ENCODE assay signal across 2 cellular contexts in the genomic region with DNA sequence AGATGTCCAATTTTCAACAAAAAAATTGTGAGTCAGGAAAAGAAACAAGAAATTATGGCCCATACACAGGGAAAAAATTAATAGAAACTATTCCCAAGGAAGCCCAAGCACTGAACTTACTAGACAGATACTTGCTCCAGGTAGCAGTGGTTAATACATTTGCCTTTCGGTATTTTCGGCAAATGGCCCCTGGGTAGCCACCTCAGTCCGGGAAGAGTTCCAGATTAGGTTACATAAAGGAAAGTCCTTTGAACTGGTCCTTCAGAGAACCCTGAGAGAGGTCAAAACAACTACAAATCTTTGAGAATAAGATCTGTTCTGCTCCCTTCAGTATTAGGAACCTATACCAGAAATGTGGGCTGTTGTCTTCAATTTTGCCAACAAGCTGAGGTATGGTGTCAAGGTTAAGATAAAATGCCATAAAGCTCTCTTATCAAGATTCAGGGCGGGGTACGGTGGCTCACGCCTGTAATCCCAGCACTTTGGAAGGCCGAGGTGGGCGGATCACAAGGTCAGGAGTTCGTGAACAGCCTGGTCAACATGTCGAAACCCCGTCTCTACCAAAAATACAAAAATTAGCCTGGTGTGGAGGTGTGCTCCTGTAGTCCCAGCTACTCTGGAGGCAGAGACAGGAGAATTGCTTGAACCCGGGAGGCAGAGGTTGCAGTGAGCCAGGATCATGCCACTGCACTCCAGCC.
TF ChIP-seq lines count a peak whose summit lies in the region.

No MANE protein-coding gene starts in this region.

TF ChIP-seq in liver, 16 proteins besides CTCF, POLR2A, EP300 and RAD21 (continued from another document):
- TF ChIP-seq, protein P1, sequence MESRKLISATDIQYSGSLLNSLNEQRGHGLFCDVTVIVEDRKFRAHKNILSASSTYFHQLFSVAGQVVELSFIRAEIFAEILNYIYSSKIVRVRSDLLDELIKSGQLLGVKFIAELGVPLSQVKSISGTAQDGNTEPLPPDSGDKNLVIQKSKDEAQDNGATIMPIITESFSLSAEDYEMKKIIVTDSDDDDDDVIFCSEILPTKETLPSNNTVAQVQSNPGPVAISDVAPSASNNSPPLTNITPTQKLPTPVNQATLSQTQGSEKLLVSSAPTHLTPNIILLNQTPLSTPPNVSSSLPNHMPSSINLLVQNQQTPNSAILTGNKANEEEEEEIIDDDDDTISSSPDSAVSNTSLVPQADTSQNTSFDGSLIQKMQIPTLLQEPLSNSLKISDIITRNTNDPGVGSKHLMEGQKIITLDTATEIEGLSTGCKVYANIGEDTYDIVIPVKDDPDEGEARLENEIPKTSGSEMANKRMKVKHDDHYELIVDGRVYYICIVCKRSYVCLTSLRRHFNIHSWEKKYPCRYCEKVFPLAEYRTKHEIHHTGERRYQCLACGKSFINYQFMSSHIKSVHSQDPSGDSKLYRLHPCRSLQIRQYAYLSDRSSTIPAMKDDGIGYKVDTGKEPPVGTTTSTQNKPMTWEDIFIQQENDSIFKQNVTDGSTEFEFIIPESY (IDR thresholded peaks at IDR 0.05), result peak; percentile 55
- peak; percentile 97 for TF ChIP-seq YY1 (IDR thresholded peaks at IDR 0.05)
- no peak for TF ChIP-seq HNF4G (IDR thresholded peaks at IDR 0.05)
- TF ChIP-seq, protein P2, sequence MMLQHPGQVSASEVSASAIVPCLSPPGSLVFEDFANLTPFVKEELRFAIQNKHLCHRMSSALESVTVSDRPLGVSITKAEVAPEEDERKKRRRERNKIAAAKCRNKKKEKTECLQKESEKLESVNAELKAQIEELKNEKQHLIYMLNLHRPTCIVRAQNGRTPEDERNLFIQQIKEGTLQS (IDR thresholded peaks at IDR 0.05), result no peak
- peak; percentile 6 to 81 for TF ChIP-seq RXRA (IDR thresholded peaks at IDR 0.05)
- TF ChIP-seq FOXA1 (IDR thresholded peaks at IDR 0.05), result peak; percentile 26
- no peak for TF ChIP-seq NR2F2 (IDR thresholded peaks at IDR 0.05)
- TF ChIP-seq EGR1 (IDR thresholded peaks at IDR 0.05; ENCODE audit: low read depth in 2 of 2), result no peak
- TF ChIP-seq SP1 (IDR thresholded peaks at IDR 0.05), result no peak
- peak; percentile 15 to 84 for TF ChIP-seq HNF4A (conservative IDR thresholded peaks at IDR 0.05)
- no peak for TF ChIP-seq TAF1 (conservative IDR thresholded peaks at IDR 0.05)
- TF ChIP-seq, protein P3, sequence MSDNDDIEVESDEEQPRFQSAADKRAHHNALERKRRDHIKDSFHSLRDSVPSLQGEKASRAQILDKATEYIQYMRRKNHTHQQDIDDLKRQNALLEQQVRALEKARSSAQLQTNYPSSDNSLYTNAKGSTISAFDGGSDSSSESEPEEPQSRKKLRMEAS (IDR thresholded peaks at IDR 0.05), result peak; percentile 52
- TF ChIP-seq, protein P4, sequence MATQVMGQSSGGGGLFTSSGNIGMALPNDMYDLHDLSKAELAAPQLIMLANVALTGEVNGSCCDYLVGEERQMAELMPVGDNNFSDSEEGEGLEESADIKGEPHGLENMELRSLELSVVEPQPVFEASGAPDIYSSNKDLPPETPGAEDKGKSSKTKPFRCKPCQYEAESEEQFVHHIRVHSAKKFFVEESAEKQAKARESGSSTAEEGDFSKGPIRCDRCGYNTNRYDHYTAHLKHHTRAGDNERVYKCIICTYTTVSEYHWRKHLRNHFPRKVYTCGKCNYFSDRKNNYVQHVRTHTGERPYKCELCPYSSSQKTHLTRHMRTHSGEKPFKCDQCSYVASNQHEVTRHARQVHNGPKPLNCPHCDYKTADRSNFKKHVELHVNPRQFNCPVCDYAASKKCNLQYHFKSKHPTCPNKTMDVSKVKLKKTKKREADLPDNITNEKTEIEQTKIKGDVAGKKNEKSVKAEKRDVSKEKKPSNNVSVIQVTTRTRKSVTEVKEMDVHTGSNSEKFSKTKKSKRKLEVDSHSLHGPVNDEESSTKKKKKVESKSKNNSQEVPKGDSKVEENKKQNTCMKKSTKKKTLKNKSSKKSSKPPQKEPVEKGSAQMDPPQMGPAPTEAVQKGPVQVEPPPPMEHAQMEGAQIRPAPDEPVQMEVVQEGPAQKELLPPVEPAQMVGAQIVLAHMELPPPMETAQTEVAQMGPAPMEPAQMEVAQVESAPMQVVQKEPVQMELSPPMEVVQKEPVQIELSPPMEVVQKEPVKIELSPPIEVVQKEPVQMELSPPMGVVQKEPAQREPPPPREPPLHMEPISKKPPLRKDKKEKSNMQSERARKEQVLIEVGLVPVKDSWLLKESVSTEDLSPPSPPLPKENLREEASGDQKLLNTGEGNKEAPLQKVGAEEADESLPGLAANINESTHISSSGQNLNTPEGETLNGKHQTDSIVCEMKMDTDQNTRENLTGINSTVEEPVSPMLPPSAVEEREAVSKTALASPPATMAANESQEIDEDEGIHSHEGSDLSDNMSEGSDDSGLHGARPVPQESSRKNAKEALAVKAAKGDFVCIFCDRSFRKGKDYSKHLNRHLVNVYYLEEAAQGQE (IDR thresholded peaks at IDR 0.05), result peak; percentile 30

TF ChIP-seq in HepG2, 621 proteins besides CTCF, POLR2A, EP300 and RAD21 (continued from another document):
- TF ChIP-seq, protein P5, sequence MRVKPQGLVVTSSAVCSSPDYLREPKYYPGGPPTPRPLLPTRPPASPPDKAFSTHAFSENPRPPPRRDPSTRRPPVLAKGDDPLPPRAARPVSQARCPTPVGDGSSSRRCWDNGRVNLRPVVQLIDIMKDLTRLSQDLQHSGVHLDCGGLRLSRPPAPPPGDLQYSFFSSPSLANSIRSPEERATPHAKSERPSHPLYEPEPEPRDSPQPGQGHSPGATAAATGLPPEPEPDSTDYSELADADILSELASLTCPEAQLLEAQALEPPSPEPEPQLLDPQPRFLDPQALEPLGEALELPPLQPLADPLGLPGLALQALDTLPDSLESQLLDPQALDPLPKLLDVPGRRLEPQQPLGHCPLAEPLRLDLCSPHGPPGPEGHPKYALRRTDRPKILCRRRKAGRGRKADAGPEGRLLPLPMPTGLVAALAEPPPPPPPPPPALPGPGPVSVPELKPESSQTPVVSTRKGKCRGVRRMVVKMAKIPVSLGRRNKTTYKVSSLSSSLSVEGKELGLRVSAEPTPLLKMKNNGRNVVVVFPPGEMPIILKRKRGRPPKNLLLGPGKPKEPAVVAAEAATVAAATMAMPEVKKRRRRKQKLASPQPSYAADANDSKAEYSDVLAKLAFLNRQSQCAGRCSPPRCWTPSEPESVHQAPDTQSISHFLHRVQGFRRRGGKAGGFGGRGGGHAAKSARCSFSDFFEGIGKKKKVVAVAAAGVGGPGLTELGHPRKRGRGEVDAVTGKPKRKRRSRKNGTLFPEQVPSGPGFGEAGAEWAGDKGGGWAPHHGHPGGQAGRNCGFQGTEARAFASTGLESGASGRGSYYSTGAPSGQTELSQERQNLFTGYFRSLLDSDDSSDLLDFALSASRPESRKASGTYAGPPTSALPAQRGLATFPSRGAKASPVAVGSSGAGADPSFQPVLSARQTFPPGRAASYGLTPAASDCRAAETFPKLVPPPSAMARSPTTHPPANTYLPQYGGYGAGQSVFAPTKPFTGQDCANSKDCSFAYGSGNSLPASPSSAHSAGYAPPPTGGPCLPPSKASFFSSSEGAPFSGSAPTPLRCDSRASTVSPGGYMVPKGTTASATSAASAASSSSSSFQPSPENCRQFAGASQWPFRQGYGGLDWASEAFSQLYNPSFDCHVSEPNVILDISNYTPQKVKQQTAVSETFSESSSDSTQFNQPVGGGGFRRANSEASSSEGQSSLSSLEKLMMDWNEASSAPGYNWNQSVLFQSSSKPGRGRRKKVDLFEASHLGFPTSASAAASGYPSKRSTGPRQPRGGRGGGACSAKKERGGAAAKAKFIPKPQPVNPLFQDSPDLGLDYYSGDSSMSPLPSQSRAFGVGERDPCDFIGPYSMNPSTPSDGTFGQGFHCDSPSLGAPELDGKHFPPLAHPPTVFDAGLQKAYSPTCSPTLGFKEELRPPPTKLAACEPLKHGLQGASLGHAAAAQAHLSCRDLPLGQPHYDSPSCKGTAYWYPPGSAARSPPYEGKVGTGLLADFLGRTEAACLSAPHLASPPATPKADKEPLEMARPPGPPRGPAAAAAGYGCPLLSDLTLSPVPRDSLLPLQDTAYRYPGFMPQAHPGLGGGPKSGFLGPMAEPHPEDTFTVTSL (CRISPR knock-in tag; IDR thresholded peaks at IDR 0.05; ENCODE audit: borderline replicate concordance), result no peak
